8 cellular contexts compared by ENCODE assay signal in the genomic region with DNA sequence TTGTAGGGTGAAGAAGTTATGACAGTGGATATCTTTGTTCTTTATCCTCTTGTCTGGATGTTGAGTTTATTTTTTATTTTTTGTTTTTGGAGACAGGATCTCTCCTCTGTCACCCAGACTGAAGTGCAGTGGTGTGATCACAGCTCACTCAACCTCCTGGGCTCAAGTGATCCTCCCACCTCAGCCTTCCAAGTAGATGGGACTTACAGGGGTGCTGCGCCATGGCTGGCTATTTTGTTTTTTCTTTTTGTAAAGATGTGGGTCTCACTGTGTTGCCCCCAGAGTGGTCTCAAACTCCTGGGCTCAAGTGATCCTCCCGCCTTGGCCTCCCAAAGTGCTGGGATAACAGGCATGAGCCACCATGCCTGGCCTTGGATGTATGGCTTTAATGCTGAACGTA. TPM values are rescaled to one million over a fixed set of nuclear protein-coding genes. Genes with fewer than 3 reads are reported as not detected.
DNase-seq lines count a peak whose midpoint lies in the region; ATAC-seq, FAIRE-seq and TF ChIP-seq lines count a peak whose summit lies in the region.
"Not testable (repeated sequence)": the region's sequence is repeated elsewhere in the genome, so short reads cannot be mapped to it uniquely, and the experiment has no call there.

No MANE protein-coding gene starts in this region.

- H3K4me1 Mint-ChIP-seq in activated T-cell treated with anti-CD3 and anti-CD28 coated beads, Interleukin-2, amount 50 U/mL, for 4 hours (ENCODE audit: low read depth) = peaks cover 76% of the 10 kb centered on the region
- peaks cover 22% of the 10 kb centered on the region for H3K4me1 Mint-ChIP-seq in nephron
- H3K4me1 Mint-ChIP-seq in stimulated activated naive B cell treated with anti-CD40 and anti-IgM and Interleukin-4, amounts not matched to agents 10 μg/mL and 1 μg/mL and 100 μg/mL, for 72 hours = peaks cover 39 to 74% of the 10 kb centered on the region in 2 donors

- H3K4me1 ChIP-seq in BLaER1 (peaks cover 36% of the 10 kb centered on the region), K562 (replicated peaks in 1 of 2; ENCODE audit: control insufficient read depth in 2 of 2, insufficient read depth in 2 of 2, low read length in 2 of 2) (peaks cover 10 to 61% of the 10 kb centered on the region in 2 experiments), foreskin keratinocyte (peaks cover 38% of the 10 kb centered on the region)

- not testable (repeated sequence) for H3K9ac ChIP-seq in BLaER1; SU-DHL-6 (ENCODE audit: low read length)
- H3K9ac ChIP-seq in K562 (ENCODE audit: insufficient read depth in 1 of 2, low read depth in 2 of 2, low read length in 2 of 2) = peak overlapping the region in 1 of 2 experiments; percentile 99; a peak in 2 of 4 replicates

- H3K4me3 Mint-ChIP-seq in activated T-cell treated with anti-CD3 and anti-CD28 coated beads, Interleukin-2, amount 50 U/mL, for 4 hours = peak overlapping the region; percentile 88
- peak overlapping the region in 2 of 3 experiments; percentile 98 to 99 for H3K4me3 Mint-ChIP-seq in nephron
- H3K4me3 Mint-ChIP-seq in stimulated activated naive B cell treated with anti-CD40 and anti-IgM and Interleukin-4, amounts not matched to agents 10 μg/mL and 1 μg/mL and 100 μg/mL, for 72 hours = peak overlapping the region; percentile 95 to 99

- H3K9me3 ChIP-seq in BLaER1 = peaks cover 53% of the 10 kb centered on the region
- H3K9me3 ChIP-seq in SU-DHL-6 (ENCODE audit: insufficient read depth, low read length); K562 (replicated peaks; ENCODE audit: control insufficient read depth, insufficient read depth, low read depth, low read length): not testable (repeated sequence)

- H3K27me3 Mint-ChIP-seq in activated T-cell treated with anti-CD3 and anti-CD28 coated beads, Interleukin-2, amount 50 U/mL, for 4 hours (ENCODE audit: low read depth); nephron (ENCODE audit: low read depth); stimulated activated naive B cell treated with anti-CD40 and anti-IgM and Interleukin-4, amounts not matched to agents 10 μg/mL and 1 μg/mL and 100 μg/mL, for 72 hours: not testable (repeated sequence)

- H3K4me2 ChIP-seq in BLaER1 (peak overlapping the region; percentile 95), SU-DHL-6 (ENCODE audit: low read depth, low read length, poor library complexity, severe bottlenecking) (peak overlapping the region; percentile 78), K562 (ENCODE audit: insufficient read depth, low read length) (peak overlapping the region; percentile 65)

- not testable (repeated sequence) for DNase-seq in GM12865 (ENCODE audit: low read depth); activated T-cell treated with anti-CD3 and anti-CD28 coated beads, Interleukin-2, amount 50 U/mL, for 4 hours; K562 (ENCODE audit: extremely low read depth in 1 of 4, low spot score in 3 of 4); foreskin keratinocyte; stimulated activated naive B cell treated with anti-CD40 and anti-IgM and Interleukin-4, amounts not matched to agents 10 μg/mL and 1 μg/mL and 100 μg/mL, for 72 hours

- not testable (repeated sequence) for H3K27ac ChIP-seq in BLaER1; K562 (ENCODE audit: extremely low read depth, low read depth, low read length)
- H3K27ac ChIP-seq in SU-DHL-6 (ENCODE audit: low read depth, low read length) (peak overlapping the region; percentile 88; the same call in 1 of the 2 replicates), foreskin keratinocyte (peak overlapping the region; percentile 96)

- ATAC-seq in activated T-cell treated with anti-CD3 and anti-CD28 coated beads, Interleukin-2, amount 50 U/mL, for 4 hours; K562; foreskin keratinocyte; stimulated activated naive B cell treated with anti-CD40 and anti-IgM and Interleukin-4, amounts not matched to agents 10 μg/mL and 1 μg/mL and 100 μg/mL, for 72 hours (replicated peaks): not testable (repeated sequence)

- not testable (repeated sequence) for H2AFZ ChIP-seq in SU-DHL-6 (ENCODE audit: low read depth, low read length, severe bottlenecking); K562 (ENCODE audit: low read depth, low read length)

- in situ Hi-C loops in K562 (cut with MboI) = not testable (repeated sequence)

- peaks cover 75% of the 10 kb centered on the region for H3K79me2 ChIP-seq in SU-DHL-6 (ENCODE audit: insufficient read depth, low read length)
- peaks cover 76% of the 10 kb centered on the region for H3K79me2 ChIP-seq in K562 (ENCODE audit: control insufficient read depth, insufficient read depth, low read length)

- H4K20me1 ChIP-seq in BLaER1 = peaks cover 68% of the 10 kb centered on the region
- H4K20me1 ChIP-seq in SU-DHL-6 (ENCODE audit: low read depth, low read length) = peaks cover 32% of the 10 kb centered on the region; the same call in 1 of the 2 replicates
- H4K20me1 ChIP-seq in K562 (replicated peaks; ENCODE audit: control insufficient read depth, insufficient read depth, low read length) = peaks cover 27% of the 10 kb centered on the region

- not testable (repeated sequence) for H3K9me2 ChIP-seq in SU-DHL-6 (replicated peaks; ENCODE audit: insufficient read depth, low read length)

- not testable (repeated sequence) for BruUV-seq in K562 (replicated peaks; lab: Mats Ljungman, UMichigan)

- not testable (repeated sequence) for H3K9me1 ChIP-seq in K562 (ENCODE audit: control insufficient read depth, insufficient read depth, low read length)

- intact Hi-C loops in K562 (cut with micrococcal nuclease) = loop anchor here (5.0 to 10.0 kb wide), 2 partner anchors 174 to 491 kb away; no protein-coding TSS in a partner anchor

- H3K36me3 Mint-ChIP-seq in activated T-cell treated with anti-CD3 and anti-CD28 coated beads, Interleukin-2, amount 50 U/mL, for 4 hours (ENCODE audit: insufficient read depth) = peaks cover 53% of the 10 kb centered on the region
- H3K36me3 Mint-ChIP-seq in nephron (ENCODE audit: low read depth) = peaks cover 53% of the 10 kb centered on the region
- H3K36me3 Mint-ChIP-seq in stimulated activated naive B cell treated with anti-CD40 and anti-IgM and Interleukin-4, amounts not matched to agents 10 μg/mL and 1 μg/mL and 100 μg/mL, for 72 hours = peaks cover 51 to 55% of the 10 kb centered on the region in 2 donors

- not testable (repeated sequence) for TF ChIP-seq POLR2A in K562 (conservative IDR thresholded peaks at IDR 0.05)

- POLR2A ChIA-PET in K562 (lab: Yijun Ruan, JAX) = interaction anchor here (1.0 kb wide), 1 partner anchor 389 kb away, joined by 3 read pairs; no protein-coding TSS in a partner anchor

- not testable (repeated sequence) for H3K9me3 Mint-ChIP-seq in activated T-cell treated with anti-CD3 and anti-CD28 coated beads, Interleukin-2, amount 50 U/mL, for 4 hours; nephron; stimulated activated naive B cell treated with anti-CD40 and anti-IgM and Interleukin-4, amounts not matched to agents 10 μg/mL and 1 μg/mL and 100 μg/mL, for 72 hours

- FAIRE-seq in K562 (lab: Jason Lieb, UNC) = not testable (repeated sequence)

- TF ChIP-seq CTCF in GM12865 (IDR thresholded peaks at IDR 0.05; ENCODE audit: insufficient read depth, low read depth, low read length, missing control alignments); SU-DHL-6 (IDR thresholded peaks at IDR 0.05; ENCODE audit: insufficient read depth, low read length, poor library complexity, severe bottlenecking); K562 (IDR thresholded peaks at IDR 0.05 in 2 of 3, conservative IDR thresholded peaks at IDR 0.05 in 1 of 3; ENCODE audit: insufficient read depth in 2 of 3, low read depth in 1 of 3, low read length in 3 of 3); foreskin keratinocyte (conservative IDR thresholded peaks at IDR 0.05); nephron (IDR thresholded peaks at IDR 0.05; ENCODE audit: unreplicated experiment in 3 of 3): not testable (repeated sequence)

- not testable (repeated sequence) for H3F3A ChIP-seq in SU-DHL-6 (ENCODE audit: insufficient read depth)

- H3K4me3 ChIP-seq in BLaER1 (peak overlapping the region; percentile 94; the same call in 1 of the 2 replicates), GM12865 (ENCODE audit: low read depth, low read length) (peak overlapping the region; percentile 91)
- H3K4me3 ChIP-seq in SU-DHL-6 (ENCODE audit: insufficient read depth, low read length, poor library complexity, severe bottlenecking); K562: not testable (repeated sequence)

- H3K27ac Mint-ChIP-seq in nephron = not testable (repeated sequence)
- H3K27ac Mint-ChIP-seq in stimulated activated naive B cell treated with anti-CD40 and anti-IgM and Interleukin-4, amounts not matched to agents 10 μg/mL and 1 μg/mL and 100 μg/mL, for 72 hours = peak overlapping the region; percentile 100

- CTCF ChIA-PET in K562 (lab: Yijun Ruan, JAX; ENCODE audit: low intra/inter-chr PET ratio) = interaction anchor here (0.9 kb wide), 1 partner anchor 21 kb away, joined by 4 read pairs; no protein-coding TSS in a partner anchor

- not testable (repeated sequence) for H3K27me3 ChIP-seq in BLaER1; SU-DHL-6 (ENCODE audit: low read length); K562 (ENCODE audit: control insufficient read depth in 2 of 2, insufficient read depth in 2 of 2, low read length in 2 of 2); foreskin keratinocyte

- WGBS in K562 (ENCODE audit: insufficient coverage, low coverage, missing lambda C conversion rate) = 79% methylated on average over 3 of the region's 3 CpGs

- TF ChIP-seq EP300 in K562 (IDR thresholded peaks at IDR 0.05; ENCODE audit: low read length) = not testable (repeated sequence)

- H3K36me3 ChIP-seq in BLaER1 (peaks cover 59% of the 10 kb centered on the region), SU-DHL-6 (ENCODE audit: low read length) (peaks cover 24% of the 10 kb centered on the region), K562 (ENCODE audit: control insufficient read depth, insufficient read depth, low read length) (peaks cover 60% of the 10 kb centered on the region)

- TF ChIP-seq RAD21 in K562 (CRISPR knock-in tag; conservative IDR thresholded peaks at IDR 0.05 in 1 of 2, IDR thresholded peaks at IDR 0.05 in 1 of 2) = not testable (repeated sequence)

RNA-seq across cellular contexts. Expression of gene ZNF267, which starts 2.5 kb away (rescaled TPM):
- 10 to 100 TPM; 52.7 to 69.4 (median 66.9) TPM for total RNA-seq in activated T-cell treated with anti-CD3 and anti-CD28 coated beads, Interleukin-2, amount 50 U/mL, for 4 hours
- 24.7 and 44.0 TPM in 2 replicates for total RNA-seq in K562 (2011; cell fraction: chromatin; rRNA removed; ENCODE audit: low replicate concordance)
- 17.0 and 25.0 TPM in 2 replicates for total RNA-seq in K562 (2011; cell fraction: nucleolus; rRNA removed)
- 25.1 and 28.1 TPM in 2 replicates for total RNA-seq in K562 (2011; cell fraction: nucleoplasm; rRNA removed)
- total RNA-seq in K562 (2014; rRNA removed) (14.2 and 18.2 TPM in 2 replicates), K562 (2014; rRNA removed; fragmentation: Illumina TruSeq; extraction: Trizol) (34.5 and 40.8 TPM in 2 replicates), K562 (2015; rRNA removed; fragmentation: Illumina TruSeq; extraction: Trizol) (35.1 and 38.8 TPM in 2 replicates), K562 (2021) (24.6 and 29.1 TPM in 2 replicates), foreskin keratinocyte (14.6 and 16.5 TPM in 2 replicates)
- polyA plus RNA-seq in K562 (2011; rRNA removed) (16.0 and 21.4 TPM in 2 replicates), K562 (2014; fragmentation: Illumina TruSeq; extraction: Trizol) (19.2 and 21.5 TPM in 2 replicates), K562 (2014; fragmentation: Nextera tagmentation; extraction: Ambion mirVana) (10 to 100 TPM; 18.1 to 22.2 TPM), K562 (2014; rRNA removed) (13.0 and 14.6 TPM in 2 replicates), foreskin keratinocyte (3.1 and 4.1 TPM in 2 replicates)
- polyA plus RNA-seq in K562 (2011; cell fraction: cytosol; rRNA removed) = 3.5 and 6.0 TPM in 2 replicates
- polyA plus RNA-seq in K562 (2011; cell fraction: nucleus; rRNA removed) = 9.2 and 12.6 TPM in 2 replicates
- polyA plus RNA-seq in K562 (2012) = 12.6 and 14.4 TPM in 2 replicates
- 43.3 and 47.1 TPM in 2 replicates for polyA minus RNA-seq in K562 (2011; rRNA and poly(A)+ RNA removed)
- 12.4 and 13.0 TPM in 2 replicates for polyA minus RNA-seq in K562 (2011; cell fraction: cytosol; rRNA and poly(A)+ RNA removed)
- polyA minus RNA-seq in K562 (2011; cell fraction: nucleus; rRNA and poly(A)+ RNA removed) = 33.3 and 40.5 TPM in 2 replicates
